17 cellular contexts compared by ENCODE assay signal in genomic region chr11:14189874-14190273, GRCh38.
DNase-seq lines count a peak whose midpoint lies in the region; ATAC-seq, FAIRE-seq and TF ChIP-seq lines count a peak whose summit lies in the region.
"Had no signal": no experiment of that assay in that cellular context is flagged by ENCODE, and none has a peak within 500 bp of the region (broad histone marks: within the 10 kb centered on the region; RNA-seq: fewer than 3 reads in every experiment).

No MANE protein-coding gene starts in this region.

- RAD21 ChIA-PET in GM12878 (lab: Charles Lee; ENCODE audit: unreplicated experiment), result no interaction called here

- in situ Hi-C loops in GM12878 (cut with MboI), result no loop called here

- no TSS peak for BruUV-seq in GM12878 (replicated peaks; lab: Mats Ljungman, UMichigan)

- H3K27ac ChIP-seq in GM12878 (ENCODE audit: control insufficient read depth, insufficient read depth), result no peak overlapping the region
- H3K27ac ChIP-seq in right cardiac atrium (ENCODE audit: low read length), result no peak overlapping the region
- H3K27ac ChIP-seq in suprapubic skin, result peak overlapping the region; percentile 69
- H3K27ac ChIP-seq: C4-2B, neutrophil, PC-9 had no signal

- H3K9me3 Mint-ChIP-seq in activated CD4-positive, alpha-beta T cell treated with anti-CD3 and anti-CD28 coated beads, Interleukin-2, amount 10 ng/mL, durations not matched to agents 7 days and 5 days, result peaks cover 1% of the 10 kb centered on the region
- H3K9me3 Mint-ChIP-seq: central memory CD8-positive, alpha-beta T cell had no signal

- no peaks in the 10 kb centered on the region for H4K20me1 ChIP-seq in GM12878 (ENCODE audit: control insufficient read depth, insufficient read depth)

- TF ChIP-seq POLR2A in GM12878 (IDR thresholded peaks at IDR 0.05; ENCODE audit: low read depth, low read length) (no peak), suprapubic skin (IDR thresholded peaks at IDR 0.05) (no peak)

- H3K36me3 ChIP-seq in GM12878 (ENCODE audit: control insufficient read depth in 2 of 2, insufficient read depth in 2 of 2, low read length in 1 of 2) (no peaks in the 10 kb centered on the region), suprapubic skin (no peaks in the 10 kb centered on the region)
- H3K36me3 ChIP-seq: neutrophil had no signal

- peaks cover 0 to 2% of the 10 kb centered on the region in 2 experiments; a peak in 2 of 4 replicates for H3K27me3 ChIP-seq in GM12878 (replicated peaks in 1 of 2; ENCODE audit: control insufficient read depth in 2 of 2, insufficient read depth in 2 of 2, low read length in 1 of 2)
- H3K27me3 ChIP-seq in right cardiac atrium (ENCODE audit: control insufficient read depth, insufficient read depth), result no peaks in the 10 kb centered on the region
- no peaks in the 10 kb centered on the region for H3K27me3 ChIP-seq in suprapubic skin
- H3K27me3 ChIP-seq: neutrophil had no signal

- H3K9me3 ChIP-seq in GM12878 (replicated peaks; ENCODE audit: control insufficient read depth, insufficient read depth, low read length) (no peaks in the 10 kb centered on the region), right cardiac atrium (ENCODE audit: control insufficient read depth, low read length) (no peaks in the 10 kb centered on the region), suprapubic skin (no peaks in the 10 kb centered on the region)
- H3K9me3 ChIP-seq: neutrophil had no signal

- H3K4me3 ChIP-seq in GM12878, result no peak overlapping the region
- no peak overlapping the region for H3K4me3 ChIP-seq in right cardiac atrium (ENCODE audit: low read length)
- H3K4me3 ChIP-seq in suprapubic skin, result no peak overlapping the region
- H3K4me3 ChIP-seq: PC-9 had no signal

- no peak overlapping the region for H3K9ac ChIP-seq in GM12878 (ENCODE audit: control insufficient read depth, insufficient read depth, low read length)

- TF ChIP-seq RAD21 in GM12878 (IDR thresholded peaks at IDR 0.05; ENCODE audit: insufficient read depth, low read depth, low read length), result no peak

- POLR2A ChIA-PET in GM12878 (lab: Charles Lee), result no interaction called here
- POLR2A ChIA-PET in activated CD4-positive, alpha-beta T cell treated with anti-CD3 and anti-CD28 coated beads, Interleukin-2, amount 10 ng/mL, durations not matched to agents 7 days and 5 days (lab: Charles Lee), result no interaction called here

- H3K4me2 ChIP-seq in GM12878 (ENCODE audit: control insufficient read depth, insufficient read depth), result no peak overlapping the region
- H3K4me2 ChIP-seq: PC-9 had no signal

- CTCF ChIA-PET in GM12878 (lab: Yijun Ruan, JAX), result no interaction called here
- CTCF ChIA-PET in activated CD4-positive, alpha-beta T cell treated with anti-CD3 and anti-CD28 coated beads, Interleukin-2, amount 10 ng/mL, durations not matched to agents 7 days and 5 days (lab: Charles Lee), result interaction anchor here (1.0 kb wide), 2 partner anchors 13 to 15 kb away, joined by 3 read pairs; no protein-coding TSS in a partner anchor

- no peak overlapping the region for H2AFZ ChIP-seq in GM12878 (ENCODE audit: control insufficient read depth, low read depth, low read length)
- H2AFZ ChIP-seq: PC-9 had no signal

- SMC1A ChIA-PET in GM12878 (lab: Charles Lee; ENCODE audit: uncharacterized antibody, unreplicated experiment), result no interaction called here

- no peaks in the 10 kb centered on the region for H3K36me3 Mint-ChIP-seq in activated CD4-positive, alpha-beta T cell treated with anti-CD3 and anti-CD28 coated beads, Interleukin-2, amount 10 ng/mL, durations not matched to agents 7 days and 5 days (ENCODE audit: low read depth)

- no peaks in the 10 kb centered on the region for H3K79me2 ChIP-seq in GM12878 (ENCODE audit: control insufficient read depth, insufficient read depth, low read length)

- no peak overlapping the region for H3K27ac Mint-ChIP-seq in activated CD4-positive, alpha-beta T cell treated with anti-CD3 and anti-CD28 coated beads, Interleukin-2, amount 10 ng/mL, durations not matched to agents 7 days and 5 days

- ATAC-seq in GM19351 (IDR thresholded peaks at IDR 0.05; ENCODE audit: unreplicated experiment), result peak; percentile 64
- no peak for ATAC-seq in GM12878
- ATAC-seq in right cardiac atrium, result peak; percentile 86 to 94
- ATAC-seq in HG03342 (IDR thresholded peaks at IDR 0.05; ENCODE audit: unreplicated experiment), result no peak

- no peak for FAIRE-seq in GM12878 (lab: Jason Lieb, UNC)
- FAIRE-seq: GM18507 had no signal

- DNase-seq in GM12878 (ENCODE audit: low read depth, low spot score), result no peak
- DNase-seq in right cardiac atrium, result peak; percentile 70 to 86 (median 72)
- peak; percentile 74 to 81 for DNase-seq in suprapubic skin (ENCODE audit: low spot score in 2 of 2)
- no peak for DNase-seq in NAMALWA (ENCODE audit: low spot score)
- DNase-seq in kidney tubule cell (ENCODE audit: low spot score), result no peak
- no peak for DNase-seq in activated CD4-positive, alpha-beta T cell treated with anti-CD3 and anti-CD28 coated beads, Interleukin-2, amount 10 ng/mL, durations not matched to agents 7 days and 5 days
- DNase-seq: activated CD4-positive, alpha-beta T cell treated with anti-CD3 and anti-CD28 coated beads, Interleukin-2, amount 50 U/mL, for 48 hours; islet precursor cell; NCI-H2107; PC-9; T-helper 1 cell had no signal

- no peaks in the 10 kb centered on the region for H3K4me1 ChIP-seq in GM12878 (ENCODE audit: control insufficient read depth, insufficient read depth, low read length)
- peaks cover 10% of the 10 kb centered on the region for H3K4me1 ChIP-seq in right cardiac atrium (ENCODE audit: control insufficient read depth, insufficient read depth, low read length)
- H3K4me1 ChIP-seq in suprapubic skin, result peaks cover 32% of the 10 kb centered on the region

- no peak overlapping the region for H3K4me3 Mint-ChIP-seq in activated CD4-positive, alpha-beta T cell treated with anti-CD3 and anti-CD28 coated beads, Interleukin-2, amount 10 ng/mL, durations not matched to agents 7 days and 5 days
- H3K4me3 Mint-ChIP-seq: central memory CD8-positive, alpha-beta T cell had no signal

- intact Hi-C loops in GM12878 (cut with micrococcal nuclease; ENCODE audit: unreplicated experiment), result no loop called here
- intact Hi-C loops in right cardiac atrium (cut with DNase I), result loop anchor here in 1 of 4 donors (10.0 kb wide), 1 partner anchor 55 kb away; no protein-coding TSS in a partner anchor

- TF ChIP-seq EP300 in GM12878 (IDR thresholded peaks at IDR 0.05; ENCODE audit: borderline replicate concordance in 1 of 2, control insufficient read depth in 1 of 2, low read depth in 2 of 2, low read length in 2 of 2), result no peak
- TF ChIP-seq EP300 in suprapubic skin (IDR thresholded peaks at IDR 0.05), result no peak

- 16% methylated on average over 3 of the region's 3 CpGs for WGBS in GM12878 (ENCODE audit: insufficient coverage, insufficient replicate concordance, low lambda C conversion rate, missing lambda C conversion rate)
- WGBS in right cardiac atrium, result 47% methylated on average over 3 of the region's 3 CpGs
- 46% methylated on average over 3 of the region's 3 CpGs for WGBS in suprapubic skin

- H3K4me1 Mint-ChIP-seq in activated CD4-positive, alpha-beta T cell treated with anti-CD3 and anti-CD28 coated beads, Interleukin-2, amount 10 ng/mL, durations not matched to agents 7 days and 5 days, result peaks cover 2% of the 10 kb centered on the region
- H3K4me1 Mint-ChIP-seq: central memory CD8-positive, alpha-beta T cell had no signal

- no peak for TF ChIP-seq CTCF in GM12878 (IDR thresholded peaks at IDR 0.05 in 2 of 3, conservative IDR thresholded peaks at IDR 0.05 in 1 of 3; ENCODE audit: control insufficient read depth in 2 of 3, extremely low read depth in 1 of 3, insufficient read depth in 1 of 3, low read depth in 3 of 3, low read length in 3 of 3)
- no peak for TF ChIP-seq CTCF in suprapubic skin (IDR thresholded peaks at IDR 0.05)

- no peaks in the 10 kb centered on the region for H3K27me3 Mint-ChIP-seq in activated CD4-positive, alpha-beta T cell treated with anti-CD3 and anti-CD28 coated beads, Interleukin-2, amount 10 ng/mL, durations not matched to agents 7 days and 5 days

TF ChIP-seq in GM12878, 131 proteins besides CTCF, POLR2A, EP300 and RAD21:
- TF ChIP-seq SPI1 (IDR thresholded peaks at IDR 0.05; ENCODE audit: borderline replicate concordance, insufficient read depth, low read depth, low read length) (peak; percentile 88), CHD2 (IDR thresholded peaks at IDR 0.05; ENCODE audit: borderline replicate concordance, low read depth, low read length) (no peak)

Comparison
In these comparisons a context has a peak if more than half of its experiments do, and no peak if none do; other contexts are left out.
1. ATAC-seq: peak in GM19351 (single experiment) and right cardiac atrium (2 of 2); none in GM12878 (single experiment) and HG03342 (single experiment).
2. DNase-seq: peak in right cardiac atrium (3 of 3) and suprapubic skin (2 of 2); none in GM12878 (single experiment), NAMALWA (single experiment), kidney tubule cell (single experiment) and activated CD4-positive, alpha-beta T cell treated with anti-CD3 and anti-CD28 coated beads, Interleukin-2, amount 10 ng/mL, durations not matched to agents 7 days and 5 days (single experiment).